In the genomic region with DNA sequence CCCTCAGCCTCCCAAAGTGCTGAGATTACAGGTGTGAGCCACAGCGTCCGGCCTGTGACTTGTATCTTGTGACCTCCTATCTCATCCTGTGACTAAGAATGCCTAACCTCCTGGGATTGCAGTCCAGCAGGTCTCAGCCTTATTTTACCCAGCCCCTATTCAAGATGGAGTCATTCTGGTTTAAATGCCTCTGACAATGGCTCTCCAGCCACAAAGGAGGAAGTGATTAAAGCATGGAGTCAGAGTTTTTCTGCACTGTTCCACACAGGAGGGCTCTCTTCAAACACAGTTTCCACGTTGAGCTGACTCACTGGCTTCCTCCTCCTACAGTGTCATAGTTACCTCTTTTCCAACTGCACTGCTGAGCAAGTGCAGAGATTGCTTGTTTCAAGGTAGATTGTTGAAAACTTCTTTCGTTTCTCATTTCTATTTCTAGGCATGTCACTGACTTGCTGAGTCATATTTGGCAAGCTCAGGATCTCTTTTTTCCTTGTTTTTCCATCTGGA, we compare ENCODE assay signal across 9 cellular contexts. TPM values are rescaled to one million over a fixed set of nuclear protein-coding genes. Genes with fewer than 3 reads are reported as not detected.
DNase-seq lines count a peak whose midpoint lies in the region; ATAC-seq and TF ChIP-seq lines count a peak whose summit lies in the region.
"Had no signal": no experiment of that assay in that cellular context is flagged by ENCODE, and none has a peak within 500 bp of the region (broad histone marks: within the 10 kb centered on the region; RNA-seq: fewer than 3 reads in every experiment).

No MANE protein-coding gene starts in this region.

- no peak for TF ChIP-seq CTCF in adrenal gland (IDR thresholded peaks at IDR 0.05)

- H3K27ac Mint-ChIP-seq in memory B cell, result no peak overlapping the region

- H3K36me3 Mint-ChIP-seq in memory B cell, result no peaks in the 10 kb centered on the region

- 3 to 46% (median 29%) methylated on average over 2 to 4 of the region's 4 CpGs for WGBS in adrenal gland, 4 donors

- intact Hi-C loops in adrenal gland (cut with DNase I), result no loop called here

- H3K4me1 ChIP-seq in adrenal gland (replicated peaks in 1 of 2), result peaks cover 5 to 16% of the 10 kb centered on the region in 2 donors

- no peaks in the 10 kb centered on the region for H3K9me3 Mint-ChIP-seq in memory B cell

- H3K27me3 Mint-ChIP-seq in memory B cell, result no peaks in the 10 kb centered on the region

- H3K27me3 ChIP-seq in adrenal gland, result no peaks in the 10 kb centered on the region

- no peak overlapping the region for H3K4me3 ChIP-seq in adrenal gland
- H3K4me3 ChIP-seq: heart left ventricle had no signal

- peak in 1 of 2 donors; percentile 40 for TF ChIP-seq POLR2A in adrenal gland (IDR thresholded peaks at IDR 0.05)

- no peaks in the 10 kb centered on the region for H3K36me3 ChIP-seq in adrenal gland (replicated peaks in 1 of 2)
- H3K36me3 ChIP-seq: heart left ventricle had no signal

- H3K27ac ChIP-seq in adrenal gland, result peak overlapping the region in 4 of 5 donors; percentile 21 to 93 (median 78)
- H3K27ac ChIP-seq: heart left ventricle had no signal

- ATAC-seq in GM21390 (IDR thresholded peaks at IDR 0.05; ENCODE audit: unreplicated experiment) (peak; percentile 76), memory B cell (ENCODE audit: low read depth) (peak; percentile 51)

- H3K9me3 ChIP-seq in adrenal gland (replicated peaks in 1 of 3), result no peaks in the 10 kb centered on the region
- H3K9me3 ChIP-seq: heart left ventricle had no signal

- peaks cover 15% of the 10 kb centered on the region for H3K4me1 Mint-ChIP-seq in memory B cell

- H3K4me3 Mint-ChIP-seq in memory B cell, result no peak overlapping the region

- DNase-seq in AML-193 (lab: John Stamatoyannopoulos, UW) (peak; percentile 12 to 18), NOMO-1 (lab: John Stamatoyannopoulos, UW; ENCODE audit: unreplicated experiment in 2 of 2) (peak; percentile 66 to 92), adrenal gland (peak; percentile 38 to 75 (median 72)), memory B cell (ENCODE audit: low spot score in 2 of 2) (no peak), NCI-H1417 treated with DMSO at 0.1 percent for 48 hours (lab: John Stamatoyannopoulos, UW) (no peak), cerebellum (ENCODE audit: low spot score) (no peak), COLO668 (lab: John Stamatoyannopoulos, UW; ENCODE audit: unreplicated experiment) (no peak)
- DNase-seq: heart left ventricle had no signal

RNA-seq across cellular contexts. Expression of gene SIPA1L1, which starts 29.3 kb away (rescaled TPM):
- total RNA-seq in adrenal gland, result 100 to 1,000 TPM in 1 of 8 donors, 10 to 100 TPM in 7; 40.9 to 104 (median 76.1) TPM
- polyA plus RNA-seq in adrenal gland, result 10 to 100 TPM; 31.6 to 78.1 (median 77.7) TPM
- total RNA-seq in cerebellum, result 22.9 TPM

Comparison
In these comparisons a context has a peak if more than half of its experiments do, and no peak if none do; other contexts are left out.
1. DNase-seq: peak in AML-193 (2 of 2), NOMO-1 (2 of 2) and adrenal gland (7 of 7); none in memory B cell (0 of 2), NCI-H1417 treated with DMSO at 0.1 percent for 48 hours (single experiment), cerebellum (single experiment) and COLO668 (single experiment).